ENCODE assay signal across 1 cellular context in genomic region chr2:241641631-241642030, GRCh38.
A peak's percentile ranks its signal among the peaks of the same experiment; 100 is the strongest.
TF ChIP-seq lines count a peak whose summit lies in the region.

No MANE protein-coding gene starts in this region.

TF ChIP-seq in HepG2, 621 proteins besides CTCF, POLR2A, EP300 and RAD21 (continued from another document and continues in another):
- TF ChIP-seq ZNF280D (CRISPR knock-in tag; IDR thresholded peaks at IDR 0.05) (no peak), TFDP2 (CRISPR knock-in tag; IDR thresholded peaks at IDR 0.05) (no peak), HDAC1 (CRISPR knock-in tag; IDR thresholded peaks at IDR 0.05) (0 out of 2 replicates have a peak, but pooled peaks have one; percentile 23), SPEN (CRISPR knock-in tag; IDR thresholded peaks at IDR 0.05; ENCODE audit: low read depth) (no peak), HMGA1 (CRISPR knock-in tag; conservative IDR thresholded peaks at IDR 0.05) (no peak), HHEX (CRISPR knock-in tag; IDR thresholded peaks at IDR 0.05) (no peak), ZNF142 (CRISPR knock-in tag; IDR thresholded peaks at IDR 0.05) (no peak), ZNF235 (CRISPR knock-in tag; IDR thresholded peaks at IDR 0.05; ENCODE audit: borderline replicate concordance) (no peak), TCF7L2 (IDR thresholded peaks at IDR 0.05; ENCODE audit: low read depth, low read length) (no peak), ZNF18 (CRISPR knock-in tag; IDR thresholded peaks at IDR 0.05; ENCODE audit: insufficient replicate concordance) (no peak), ZNF792 (CRISPR knock-in tag; IDR thresholded peaks at IDR 0.05) (no peak), ZNF350 (CRISPR knock-in tag; IDR thresholded peaks at IDR 0.05; ENCODE audit: borderline replicate concordance, low read depth) (no peak), MIXL1 (CRISPR knock-in tag; IDR thresholded peaks at IDR 0.05) (no peak), ZNF407 (CRISPR knock-in tag; IDR thresholded peaks at IDR 0.05; ENCODE audit: not compliant biosample characterization) (no peak), CHD4 (IDR thresholded peaks at IDR 0.05; ENCODE audit: borderline replicate concordance, low read length) (no peak), DNMT3B (CRISPR knock-in tag; conservative IDR thresholded peaks at IDR 0.05) (no peak), SALL1 (CRISPR knock-in tag; IDR thresholded peaks at IDR 0.05) (peak; percentile 39; the same call in 1 of the 2 replicates), SIX4 (CRISPR knock-in tag; IDR thresholded peaks at IDR 0.05) (no peak), ZBTB8A (CRISPR knock-in tag; IDR thresholded peaks at IDR 0.05; ENCODE audit: borderline replicate concordance, low read depth) (no peak), CAMTA2 (CRISPR knock-in tag; IDR thresholded peaks at IDR 0.05; ENCODE audit: borderline replicate concordance) (no peak), NR3C1 (CRISPR knock-in tag; IDR thresholded peaks at IDR 0.05) (no peak), PHF21A (CRISPR knock-in tag; IDR thresholded peaks at IDR 0.05) (no peak), GTF2F1 (IDR thresholded peaks at IDR 0.05; ENCODE audit: low read length) (no peak), ZFAT (CRISPR knock-in tag; conservative IDR thresholded peaks at IDR 0.05) (no peak), ZMAT5 (CRISPR knock-in tag; IDR thresholded peaks at IDR 0.05; ENCODE audit: borderline replicate concordance, low read depth) (no peak), PHF20 (CRISPR knock-in tag; IDR thresholded peaks at IDR 0.05) (no peak), SAP130 (CRISPR knock-in tag; IDR thresholded peaks at IDR 0.05; ENCODE audit: low read depth) (peak; percentile 60)
- TF ChIP-seq, protein P1, sequence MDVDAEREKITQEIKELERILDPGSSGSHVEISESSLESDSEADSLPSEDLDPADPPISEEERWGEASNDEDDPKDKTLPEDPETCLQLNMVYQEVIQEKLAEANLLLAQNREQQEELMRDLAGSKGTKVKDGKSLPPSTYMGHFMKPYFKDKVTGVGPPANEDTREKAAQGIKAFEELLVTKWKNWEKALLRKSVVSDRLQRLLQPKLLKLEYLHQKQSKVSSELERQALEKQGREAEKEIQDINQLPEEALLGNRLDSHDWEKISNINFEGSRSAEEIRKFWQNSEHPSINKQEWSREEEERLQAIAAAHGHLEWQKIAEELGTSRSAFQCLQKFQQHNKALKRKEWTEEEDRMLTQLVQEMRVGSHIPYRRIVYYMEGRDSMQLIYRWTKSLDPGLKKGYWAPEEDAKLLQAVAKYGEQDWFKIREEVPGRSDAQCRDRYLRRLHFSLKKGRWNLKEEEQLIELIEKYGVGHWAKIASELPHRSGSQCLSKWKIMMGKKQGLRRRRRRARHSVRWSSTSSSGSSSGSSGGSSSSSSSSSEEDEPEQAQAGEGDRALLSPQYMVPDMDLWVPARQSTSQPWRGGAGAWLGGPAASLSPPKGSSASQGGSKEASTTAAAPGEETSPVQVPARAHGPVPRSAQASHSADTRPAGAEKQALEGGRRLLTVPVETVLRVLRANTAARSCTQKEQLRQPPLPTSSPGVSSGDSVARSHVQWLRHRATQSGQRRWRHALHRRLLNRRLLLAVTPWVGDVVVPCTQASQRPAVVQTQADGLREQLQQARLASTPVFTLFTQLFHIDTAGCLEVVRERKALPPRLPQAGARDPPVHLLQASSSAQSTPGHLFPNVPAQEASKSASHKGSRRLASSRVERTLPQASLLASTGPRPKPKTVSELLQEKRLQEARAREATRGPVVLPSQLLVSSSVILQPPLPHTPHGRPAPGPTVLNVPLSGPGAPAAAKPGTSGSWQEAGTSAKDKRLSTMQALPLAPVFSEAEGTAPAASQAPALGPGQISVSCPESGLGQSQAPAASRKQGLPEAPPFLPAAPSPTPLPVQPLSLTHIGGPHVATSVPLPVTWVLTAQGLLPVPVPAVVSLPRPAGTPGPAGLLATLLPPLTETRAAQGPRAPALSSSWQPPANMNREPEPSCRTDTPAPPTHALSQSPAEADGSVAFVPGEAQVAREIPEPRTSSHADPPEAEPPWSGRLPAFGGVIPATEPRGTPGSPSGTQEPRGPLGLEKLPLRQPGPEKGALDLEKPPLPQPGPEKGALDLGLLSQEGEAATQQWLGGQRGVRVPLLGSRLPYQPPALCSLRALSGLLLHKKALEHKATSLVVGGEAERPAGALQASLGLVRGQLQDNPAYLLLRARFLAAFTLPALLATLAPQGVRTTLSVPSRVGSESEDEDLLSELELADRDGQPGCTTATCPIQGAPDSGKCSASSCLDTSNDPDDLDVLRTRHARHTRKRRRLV (CRISPR knock-in tag; IDR thresholded peaks at IDR 0.05), result no peak
